14 cellular contexts compared by ENCODE assay signal in genomic region chr4:71663780-71664179, GRCh38.
"Had no signal": no experiment of that assay in that cellular context is flagged by ENCODE, and none has a peak within 500 bp of the region (broad histone marks: within the 10 kb centered on the region; RNA-seq: fewer than 3 reads in every experiment).

No MANE protein-coding gene starts in this region.

- H3K4me3 ChIP-seq: adrenal gland, gastrocnemius medialis, heart right ventricle, lower lobe of right lung, right lobe of liver, upper lobe of left lung had no signal

- H3K36me3 ChIP-seq: adrenal gland, gastrocnemius medialis, heart right ventricle, lower lobe of right lung, right lobe of liver, upper lobe of left lung had no signal

- H3K9me3 ChIP-seq: adrenal gland, gastrocnemius medialis, heart right ventricle, lower lobe of right lung, right lobe of liver, upper lobe of left lung had no signal

- H3K27ac ChIP-seq: adrenal gland, epithelial cell of prostate, gastrocnemius medialis, heart right ventricle, lower lobe of right lung, right lobe of liver, upper lobe of left lung had no signal

- ATAC-seq: activated CD4-positive, alpha-beta T cell treated with anti-CD3 and anti-CD28 coated beads for 36 hours; gastrocnemius medialis; heart right ventricle; left cardiac atrium; right lobe of liver; stimulated activated naive CD8-positive, alpha-beta T cell treated with anti-CD3 and anti-CD28 coated beads, Interleukin-15, amount 100 ng/mL, for 72 hours had no signal

- DNase-seq: activated CD4-positive, alpha-beta memory T cell treated with anti-CD3 and anti-CD28 coated beads, Interleukin-2, amount 10 ng/mL, durations not matched to agents 7 days and 5 days; activated CD4-positive, alpha-beta T cell treated with anti-CD3 and anti-CD28 coated beads for 36 hours; activated effector memory CD4-positive, alpha-beta T cell treated with Interleukin-2 at 50 U/mL for 16 hours; activated naive CD4-positive, alpha-beta T cell treated with anti-CD3 and anti-CD28 coated beads, Interleukin-2, amount 50 U/mL, for 16 hours; activated T-cell treated with anti-CD3 and anti-CD28 coated beads, Interleukin-2, amount 50 U/mL, for 24 hours; adrenal gland; gastrocnemius medialis; heart right ventricle; left cardiac atrium; lower lobe of right lung; right lobe of liver; stimulated activated naive CD8-positive, alpha-beta T cell treated with anti-CD3 and anti-CD28 coated beads, Interleukin-15, amount 100 ng/mL, for 72 hours; upper lobe of left lung had no signal

- H3K27me3 ChIP-seq: adrenal gland, gastrocnemius medialis, right lobe of liver, upper lobe of left lung had no signal

- H3K4me1 ChIP-seq: adrenal gland, gastrocnemius medialis, heart right ventricle, lower lobe of right lung, upper lobe of left lung had no signal
